ENCODE assay signal across 1 cellular context in genomic region chr9:89387970-89388867, GRCh38.
A peak's percentile ranks its signal among the peaks of the same experiment; 100 is the strongest.
TF ChIP-seq lines count a peak whose summit lies in the region.

No MANE protein-coding gene starts in this region.

TF ChIP-seq in K562, 482 proteins besides CTCF, POLR2A, EP300 and RAD21 (continued from another document):
- TF ChIP-seq ZSCAN32 (CRISPR knock-in tag; IDR thresholded peaks at IDR 0.05) (no peak), CEBPB (tag; IDR thresholded peaks at IDR 0.05) (peak; percentile 96)
